In genomic region chr15:64774556-64775523, GRCh38 we compare ENCODE assay signal across 8 cellular contexts. TPM values are rescaled to one million over a fixed set of nuclear protein-coding genes. Genes with fewer than 3 reads are reported as not detected.
A peak's percentile ranks its signal among the peaks of the same experiment; 100 is the strongest.
DNase-seq lines count a peak whose midpoint lies in the region; ATAC-seq and TF ChIP-seq lines count a peak whose summit lies in the region.

No MANE protein-coding gene starts in this region.

- H3K9me3 Mint-ChIP-seq in brain (peaks cover 0 to 4% (median 2%) of the 10 kb centered on the region in 5 experiments), memory B cell (no peaks in the 10 kb centered on the region)

- H3K27ac Mint-ChIP-seq in brain (peak overlapping the region in 3 of 5 experiments; percentile 40 to 77 (median 41)), memory B cell (no peak overlapping the region)

- WGBS in HUES64, result under 1% methylated on average over 116 of the region's 118 CpGs

- H3K4me3 Mint-ChIP-seq in brain, result peak overlapping the region; percentile 73 to 81 (median 75)
- H3K4me3 Mint-ChIP-seq in memory B cell, result peak overlapping the region; percentile 67

- POLR2A ChIA-PET in GM10248 (lab: Yijun Ruan, JAX), result no interaction called here

- ATAC-seq in memory B cell (ENCODE audit: low read depth) (peak; percentile 67), upper lobe of right lung (peak; percentile 58)

- H3K36me3 ChIP-seq in HUES64 (ENCODE audit: insufficient read depth, low read length) (no peaks in the 10 kb centered on the region), upper lobe of right lung (no peaks in the 10 kb centered on the region)

- peak overlapping the region; percentile 84; the same call in 1 of the 2 replicates for H3K27ac ChIP-seq in HUES64 (ENCODE audit: low read depth, low read length)
- H3K27ac ChIP-seq in upper lobe of right lung, result peak overlapping the region; percentile 36

- DNase-seq in CD1c-positive myeloid dendritic cell (ENCODE audit: extremely low spot score) (peak; percentile 23), memory B cell (ENCODE audit: low spot score in 2 of 2) (peak in 1 of 2 donors; percentile 44), upper lobe of right lung (no peak), NCI-H128 (lab: John Stamatoyannopoulos, UW; ENCODE audit: unreplicated experiment) (no peak), GOT3 (lab: John Stamatoyannopoulos, UW) (no peak), GM10248 (ENCODE audit: extremely low spot score) (no peak)

- peak overlapping the region; percentile 88 for H3K9ac ChIP-seq in HUES64 (ENCODE audit: low read depth, low read length)

- peaks cover 44% of the 10 kb centered on the region for H3K4me1 ChIP-seq in HUES64 (ENCODE audit: insufficient read depth, low read length)
- peaks cover 5% of the 10 kb centered on the region for H3K4me1 ChIP-seq in upper lobe of right lung

- H3K4me3 ChIP-seq in HUES64 (ENCODE audit: low read length) (peak overlapping the region; percentile 80), upper lobe of right lung (peak overlapping the region; percentile 52)

- intact Hi-C loops in upper lobe of right lung (cut with DNase I), result no loop called here

- H3K27me3 ChIP-seq in HUES64 (ENCODE audit: insufficient read depth, low read length), result peaks cover 15% of the 10 kb centered on the region; the same call in 1 of the 2 replicates
- H3K27me3 ChIP-seq in upper lobe of right lung, result peaks cover 10% of the 10 kb centered on the region

- H3K4me1 Mint-ChIP-seq in brain (peaks cover 12% of the 10 kb centered on the region), memory B cell (peaks cover 4% of the 10 kb centered on the region)

- no peak for TF ChIP-seq CTCF in brain (conservative IDR thresholded peaks at IDR 0.05)
- no peak for TF ChIP-seq CTCF in upper lobe of right lung (IDR thresholded peaks at IDR 0.05)
- TF ChIP-seq CTCF in GM10248 (IDR thresholded peaks at IDR 0.05; ENCODE audit: control extremely low read depth, extremely low read depth, low read depth, missing control alignments), result no peak

- CTCF ChIA-PET in GM10248 (lab: Yijun Ruan, JAX), result interaction anchor here (0.7 to 0.9 kb wide), 2 partner anchors 35 to 44 kb away, joined by 3 read pairs; no protein-coding TSS in a partner anchor

- H3K9me3 ChIP-seq in HUES64 (ENCODE audit: insufficient read depth, low read depth, low read length), result no peaks in the 10 kb centered on the region
- H3K9me3 ChIP-seq in upper lobe of right lung, result no peaks in the 10 kb centered on the region

- H3K36me3 Mint-ChIP-seq in brain, result no peaks in the 10 kb centered on the region
- no peaks in the 10 kb centered on the region for H3K36me3 Mint-ChIP-seq in memory B cell

- H3K27me3 Mint-ChIP-seq in brain (peaks cover 50% of the 10 kb centered on the region), memory B cell (peaks cover 14% of the 10 kb centered on the region)

RNA-seq across cellular contexts. Expression of gene RBPMS2, which starts 0.5 kb away (rescaled TPM):
- polyA plus RNA-seq in HUES64 (2013, experiment 1 of 2), result 127 TPM
- 147 TPM for polyA plus RNA-seq in HUES64 (2013, experiment 2 of 2)
- polyA plus RNA-seq in brain (ENCODE audit: insufficient read depth, low read depth, low replicate concordance), result 4.5 TPM
- total RNA-seq in upper lobe of right lung, result 4.5 TPM

RNA-seq across cellular contexts. Expression of gene PIF1, which starts 50.6 kb away (rescaled TPM):
- polyA plus RNA-seq in HUES64 (2013, experiment 1 of 2), result 29.3 TPM
- polyA plus RNA-seq in HUES64 (2013, experiment 2 of 2), result 31.6 TPM
- polyA plus RNA-seq in brain (ENCODE audit: insufficient read depth, low read depth, low replicate concordance), result 3.4 TPM
- 0.67 TPM for total RNA-seq in upper lobe of right lung
